17 cellular contexts compared by ENCODE assay signal in genomic region chr5:181283347-181283746, GRCh38.
"Had no signal": no experiment of that assay in that cellular context is flagged by ENCODE, and none has a peak within 500 bp of the region (broad histone marks: within the 10 kb centered on the region; RNA-seq: fewer than 3 reads in every experiment).

No MANE protein-coding gene starts in this region.

- H3K27me3 ChIP-seq: brain microvascular endothelial cell, upper lobe of right lung had no signal

- H3K4me1 ChIP-seq: upper lobe of right lung had no signal

- ATAC-seq: esophagus mucosa; naive thymus-derived CD4-positive, alpha-beta T cell; right cardiac atrium; stimulated activated naive B cell treated with anti-CD40 and anti-IgM and Interleukin-4, amounts not matched to agents 10 μg/mL and 1 μg/mL and 100 μg/mL, for 72 hours; upper lobe of right lung had no signal

- H3K27me3 Mint-ChIP-seq: activated B cell treated with CpG ODN at 0.5 μM for 24 hours; activated naive CD8-positive, alpha-beta T cell; stimulated activated naive B cell treated with anti-CD40 and anti-IgM and Interleukin-4, amounts not matched to agents 10 μg/mL and 1 μg/mL and 100 μg/mL, for 72 hours had no signal

- DNase-seq: activated B cell treated with CpG ODN at 0.5 μM for 24 hours; activated effector memory CD4-positive, alpha-beta T cell treated with Interleukin-2 at 50 U/mL for 16 hours; amygdala; brain microvascular endothelial cell; dermis blood vessel endothelial cell; endodermal cell; midbrain; naive thymus-derived CD4-positive, alpha-beta T cell; nucleus accumbens; right cardiac atrium; stimulated activated naive B cell treated with anti-CD40 and anti-IgM and Interleukin-4, amounts not matched to agents 10 μg/mL and 1 μg/mL and 100 μg/mL, for 72 hours; upper lobe of right lung had no signal

- H3K27ac Mint-ChIP-seq: activated B cell treated with CpG ODN at 0.5 μM for 24 hours; activated CD4-positive, alpha-beta T cell treated with anti-CD3 and anti-CD28 coated beads, Interleukin-2, amount 10 ng/mL, durations not matched to agents 24 days and 14 days; activated naive CD8-positive, alpha-beta T cell; endodermal cell; progenitor cell of endocrine pancreas had no signal

- H3K36me3 ChIP-seq: brain microvascular endothelial cell, upper lobe of right lung had no signal

- H3K36me3 Mint-ChIP-seq: activated naive CD8-positive, alpha-beta T cell; stimulated activated naive B cell treated with anti-CD40 and anti-IgM and Interleukin-4, amounts not matched to agents 10 μg/mL and 1 μg/mL and 100 μg/mL, for 72 hours had no signal

- H3K9me3 Mint-ChIP-seq: activated B cell treated with CpG ODN at 0.5 μM for 24 hours; activated CD4-positive, alpha-beta T cell treated with anti-CD3 and anti-CD28 coated beads, Interleukin-2, amount 10 ng/mL, durations not matched to agents 24 days and 14 days; endodermal cell; naive thymus-derived CD4-positive, alpha-beta T cell; stimulated activated naive B cell treated with anti-CD40 and anti-IgM and Interleukin-4, amounts not matched to agents 10 μg/mL and 1 μg/mL and 100 μg/mL, for 72 hours had no signal

- H3K4me2 ChIP-seq: smooth muscle cell had no signal

- H3K4me3 Mint-ChIP-seq: activated B cell treated with CpG ODN at 0.5 μM for 24 hours; activated CD4-positive, alpha-beta T cell treated with anti-CD3 and anti-CD28 coated beads, Interleukin-2, amount 10 ng/mL, durations not matched to agents 24 days and 14 days; activated naive CD8-positive, alpha-beta T cell; endodermal cell; naive thymus-derived CD4-positive, alpha-beta T cell; stimulated activated naive B cell treated with anti-CD40 and anti-IgM and Interleukin-4, amounts not matched to agents 10 μg/mL and 1 μg/mL and 100 μg/mL, for 72 hours had no signal

- H3K27ac ChIP-seq: brain microvascular endothelial cell, upper lobe of right lung had no signal

- H3K4me3 ChIP-seq: smooth muscle cell, upper lobe of right lung had no signal

- H3K9me3 ChIP-seq: upper lobe of right lung had no signal

- H3K4me1 Mint-ChIP-seq: activated CD4-positive, alpha-beta T cell treated with anti-CD3 and anti-CD28 coated beads, Interleukin-2, amount 10 ng/mL, durations not matched to agents 24 days and 14 days had no signal
